8 cellular contexts compared by ENCODE assay signal in genomic region chr9:130385257-130385656, GRCh38.
"Had no signal": no experiment of that assay in that cellular context is flagged by ENCODE, and none has a peak within 500 bp of the region (broad histone marks: within the 10 kb centered on the region; RNA-seq: fewer than 3 reads in every experiment).

No MANE protein-coding gene starts in this region.

- H3K4me1 ChIP-seq: HAP-1 had no signal

- H3K36me3 ChIP-seq: HAP-1 had no signal

- H2AFZ ChIP-seq: GM23338 had no signal

- H3K9me3 ChIP-seq: HAP-1 had no signal

- FAIRE-seq: HTR-8/SVneo, K562 had no signal

- DNase-seq: H7, HFFc6, IMR-90, KG1 had no signal

- H3K4me3 ChIP-seq: GM23338, HAP-1, K562 had no signal

- ATAC-seq: GM23338, K562 had no signal

- H3K4me2 ChIP-seq: GM23338 had no signal
